8 cellular contexts compared by ENCODE assay signal in genomic region chr16:397736-398332, GRCh38. TPM values are rescaled to one million over a fixed set of nuclear protein-coding genes. Genes with fewer than 3 reads are reported as not detected.
A peak's percentile ranks its signal among the peaks of the same experiment; 100 is the strongest.
DNase-seq lines count a peak whose midpoint lies in the region; ATAC-seq and TF ChIP-seq lines count a peak whose summit lies in the region.

No MANE protein-coding gene starts in this region.

- no peaks in the 10 kb centered on the region for H3K36me3 ChIP-seq in CD8-positive, alpha-beta T cell (ENCODE audit: insufficient read depth, low read length)

- H3K9me3 ChIP-seq in CD8-positive, alpha-beta T cell (ENCODE audit: low read length): no peaks in the 10 kb centered on the region

- no peaks in the 10 kb centered on the region for H3K9me3 Mint-ChIP-seq in CD8-positive, alpha-beta T cell
- H3K9me3 Mint-ChIP-seq in activated CD8-positive, alpha-beta T cell treated with anti-CD3 and anti-CD28 coated beads, Interleukin-2, amount 10 ng/mL, durations not matched to agents 7 days and 5 days (ENCODE audit: insufficient read depth): no peaks in the 10 kb centered on the region
- no peaks in the 10 kb centered on the region for H3K9me3 Mint-ChIP-seq in neural crest cell

- peak in 2 of 7 experiments; percentile 43 to 49 for DNase-seq in CD8-positive, alpha-beta T cell
- DNase-seq in HUDEP-2 (lab: John Stamatoyannopoulos, UW; ENCODE audit: unreplicated experiment in 76 of 76) (peak in 58 of 76 experiments; percentile 15 to 78 (median 50)), fibroblast of pulmonary artery (ENCODE audit: low read depth) (peak; percentile 61), neural crest cell (ENCODE audit: low read depth, low spot score) (peak; percentile 73), NCI-H146 (lab: John Stamatoyannopoulos, UW) (no peak), NCI-H2029 (lab: John Stamatoyannopoulos, UW) (no peak)
- DNase-seq in activated CD8-positive, alpha-beta T cell treated with anti-CD3 and anti-CD28 coated beads, Interleukin-2, amount 10 ng/mL, durations not matched to agents 7 days and 5 days: no peak

- TF ChIP-seq CTCF in CD8-positive, alpha-beta T cell (IDR thresholded peaks at IDR 0.05): no peak
- TF ChIP-seq CTCF in fibroblast of pulmonary artery (IDR thresholded peaks at IDR 0.05; ENCODE audit: low read length, missing control alignments) (peak; percentile 36), neural crest cell (conservative IDR thresholded peaks at IDR 0.05) (peak; percentile 58)

- CTCF ChIA-PET in CD8-positive, alpha-beta T cell (lab: Charles Lee): no interaction called here
- CTCF ChIA-PET in activated CD8-positive, alpha-beta T cell treated with anti-CD3 and anti-CD28 coated beads, Interleukin-2, amount 10 ng/mL, durations not matched to agents 7 days and 5 days (lab: Charles Lee): no interaction called here

- ATAC-seq in CD8-positive, alpha-beta T cell: no peak
- ATAC-seq in activated CD8-positive, alpha-beta T cell treated with anti-CD3 and anti-CD28 coated beads, Interleukin-2, amount 10 ng/mL, durations not matched to agents 7 days and 5 days: no peak
- no peak for ATAC-seq in GM18517 (IDR thresholded peaks at IDR 0.05; ENCODE audit: unreplicated experiment)

- POLR2A ChIA-PET in CD8-positive, alpha-beta T cell (lab: Charles Lee): no interaction called here
- POLR2A ChIA-PET in activated CD8-positive, alpha-beta T cell treated with anti-CD3 and anti-CD28 coated beads, Interleukin-2, amount 10 ng/mL, durations not matched to agents 7 days and 5 days (lab: Charles Lee): no interaction called here

- H3K4me1 ChIP-seq in CD8-positive, alpha-beta T cell (ENCODE audit: insufficient read depth, low read length): peaks cover 20% of the 10 kb centered on the region

- H3K27ac Mint-ChIP-seq in CD8-positive, alpha-beta T cell: peak overlapping the region; percentile 64
- no peak overlapping the region for H3K27ac Mint-ChIP-seq in activated CD8-positive, alpha-beta T cell treated with anti-CD3 and anti-CD28 coated beads, Interleukin-2, amount 10 ng/mL, durations not matched to agents 7 days and 5 days
- H3K27ac Mint-ChIP-seq in neural crest cell (ENCODE audit: unreplicated experiment): peak overlapping the region; percentile 50

- no peak overlapping the region for H3K27ac ChIP-seq in CD8-positive, alpha-beta T cell (ENCODE audit: low read depth, low read length)

- H3K27me3 ChIP-seq in CD8-positive, alpha-beta T cell (ENCODE audit: insufficient read depth, low read length): no peaks in the 10 kb centered on the region

- no peaks in the 10 kb centered on the region for H3K36me3 Mint-ChIP-seq in CD8-positive, alpha-beta T cell
- no peaks in the 10 kb centered on the region for H3K36me3 Mint-ChIP-seq in activated CD8-positive, alpha-beta T cell treated with anti-CD3 and anti-CD28 coated beads, Interleukin-2, amount 10 ng/mL, durations not matched to agents 7 days and 5 days (ENCODE audit: low read depth)
- H3K36me3 Mint-ChIP-seq in neural crest cell (ENCODE audit: low read depth): no peaks in the 10 kb centered on the region

- intact Hi-C loops in CD8-positive, alpha-beta T cell (cut with DNase I, micrococcal nuclease): loop anchor here in 1 of 2 experiments (1.0 kb wide), 1 partner anchor 191 kb away; no protein-coding TSS in a partner anchor

- peaks cover 20% of the 10 kb centered on the region for H3K4me1 Mint-ChIP-seq in CD8-positive, alpha-beta T cell (ENCODE audit: low read depth)
- H3K4me1 Mint-ChIP-seq in activated CD8-positive, alpha-beta T cell treated with anti-CD3 and anti-CD28 coated beads, Interleukin-2, amount 10 ng/mL, durations not matched to agents 7 days and 5 days (ENCODE audit: low read depth): peaks cover 23% of the 10 kb centered on the region
- peaks cover 21% of the 10 kb centered on the region for H3K4me1 Mint-ChIP-seq in neural crest cell

- no peak overlapping the region for H3K4me3 ChIP-seq in CD8-positive, alpha-beta T cell (ENCODE audit: low read depth, low read length)
- H3K4me3 ChIP-seq in fibroblast of pulmonary artery (replicated peaks; ENCODE audit: low read depth, low read length): peak overlapping the region; percentile 65

- peak overlapping the region; percentile 71 for H3K4me3 Mint-ChIP-seq in CD8-positive, alpha-beta T cell
- H3K4me3 Mint-ChIP-seq in activated CD8-positive, alpha-beta T cell treated with anti-CD3 and anti-CD28 coated beads, Interleukin-2, amount 10 ng/mL, durations not matched to agents 7 days and 5 days: peak overlapping the region; percentile 52
- H3K4me3 Mint-ChIP-seq in neural crest cell: peak overlapping the region; percentile 86

- H3K27me3 Mint-ChIP-seq in CD8-positive, alpha-beta T cell (ENCODE audit: low read depth): no peaks in the 10 kb centered on the region
- peaks cover 14% of the 10 kb centered on the region for H3K27me3 Mint-ChIP-seq in activated CD8-positive, alpha-beta T cell treated with anti-CD3 and anti-CD28 coated beads, Interleukin-2, amount 10 ng/mL, durations not matched to agents 7 days and 5 days (ENCODE audit: low read depth)
- H3K27me3 Mint-ChIP-seq in neural crest cell (ENCODE audit: low read depth): peaks cover 6% of the 10 kb centered on the region

RNA-seq across cellular contexts. Expression of gene NME4, which starts 0.8 kb away (rescaled TPM):
- total RNA-seq in CD8-positive, alpha-beta T cell: 10 to 100 TPM; 22.2 to 22.3 TPM
- total RNA-seq in activated CD8-positive, alpha-beta T cell treated with anti-CD3 and anti-CD28 coated beads, Interleukin-2, amount 10 ng/mL, durations not matched to agents 7 days and 5 days: 1 to 10 TPM; 5.2 to 6.8 TPM
- total RNA-seq in neural crest cell: 233 and 254 TPM in 2 replicates

RNA-seq across cellular contexts. Expression of gene DECR2, which starts 3.9 kb away (rescaled TPM):
- 1 to 10 TPM; 6.1 to 7.9 TPM for total RNA-seq in CD8-positive, alpha-beta T cell
- total RNA-seq in activated CD8-positive, alpha-beta T cell treated with anti-CD3 and anti-CD28 coated beads, Interleukin-2, amount 10 ng/mL, durations not matched to agents 7 days and 5 days: 1 to 10 TPM; 4.7 to 6.3 TPM
- 22.4 and 25.7 TPM in 2 replicates for total RNA-seq in neural crest cell

RNA-seq across cellular contexts. Expression of gene PGAP6, which starts 16.1 kb away (rescaled TPM):
- 10 to 100 TPM; 57.9 to 60.8 TPM for total RNA-seq in CD8-positive, alpha-beta T cell
- total RNA-seq in activated CD8-positive, alpha-beta T cell treated with anti-CD3 and anti-CD28 coated beads, Interleukin-2, amount 10 ng/mL, durations not matched to agents 7 days and 5 days: 10 to 100 TPM; 80.6 to 85.8 TPM
- 56.4 and 62.0 TPM in 2 replicates for total RNA-seq in neural crest cell

RNA-seq across cellular contexts. Expression of gene MRPL28, which starts 27.5 kb away (rescaled TPM):
- total RNA-seq in CD8-positive, alpha-beta T cell: 10 to 100 TPM; 16.7 to 17.4 TPM
- 10 to 100 TPM; 95.3 to 95.8 TPM for total RNA-seq in activated CD8-positive, alpha-beta T cell treated with anti-CD3 and anti-CD28 coated beads, Interleukin-2, amount 10 ng/mL, durations not matched to agents 7 days and 5 days
- 80.4 and 84.6 TPM in 2 replicates for total RNA-seq in neural crest cell

RNA-seq across cellular contexts. Expression of gene RAB11FIP3, which starts 27.6 kb away (rescaled TPM):
- total RNA-seq in CD8-positive, alpha-beta T cell: 10 to 100 TPM; 26.4 to 27.5 TPM
- total RNA-seq in activated CD8-positive, alpha-beta T cell treated with anti-CD3 and anti-CD28 coated beads, Interleukin-2, amount 10 ng/mL, durations not matched to agents 7 days and 5 days: 10 to 100 TPM; 20.7 to 23.4 TPM
- total RNA-seq in neural crest cell: 70.5 and 72.2 TPM in 2 replicates

Comparison
In these comparisons a context has a peak if more than half of its experiments do, and no peak if none do; other contexts are left out.
1. DNase-seq: peak in HUDEP-2 (58 of 76), fibroblast of pulmonary artery (single experiment) and neural crest cell (single experiment); none in activated CD8-positive, alpha-beta T cell treated with anti-CD3 and anti-CD28 coated beads, Interleukin-2, amount 10 ng/mL, durations not matched to agents 7 days and 5 days (single experiment), NCI-H146 (single experiment) and NCI-H2029 (single experiment).
2. RNA of gene NME4, which starts 0.8 kb away (total RNA-seq): 233 to 254 TPM in neural crest cell; 22.2 to 22.3 TPM in CD8-positive, alpha-beta T cell and 5.2 to 6.8 TPM in activated CD8-positive, alpha-beta T cell treated with anti-CD3 and anti-CD28 coated beads, Interleukin-2, amount 10 ng/mL, durations not matched to agents 7 days and 5 days; every median in the first group is over 10 times any median in the second.
3. Peak in every context shown above with its lines, with median percentiles within 50 percentile points of each other: H3K4me3 Mint-ChIP-seq.